In the genomic region with DNA sequence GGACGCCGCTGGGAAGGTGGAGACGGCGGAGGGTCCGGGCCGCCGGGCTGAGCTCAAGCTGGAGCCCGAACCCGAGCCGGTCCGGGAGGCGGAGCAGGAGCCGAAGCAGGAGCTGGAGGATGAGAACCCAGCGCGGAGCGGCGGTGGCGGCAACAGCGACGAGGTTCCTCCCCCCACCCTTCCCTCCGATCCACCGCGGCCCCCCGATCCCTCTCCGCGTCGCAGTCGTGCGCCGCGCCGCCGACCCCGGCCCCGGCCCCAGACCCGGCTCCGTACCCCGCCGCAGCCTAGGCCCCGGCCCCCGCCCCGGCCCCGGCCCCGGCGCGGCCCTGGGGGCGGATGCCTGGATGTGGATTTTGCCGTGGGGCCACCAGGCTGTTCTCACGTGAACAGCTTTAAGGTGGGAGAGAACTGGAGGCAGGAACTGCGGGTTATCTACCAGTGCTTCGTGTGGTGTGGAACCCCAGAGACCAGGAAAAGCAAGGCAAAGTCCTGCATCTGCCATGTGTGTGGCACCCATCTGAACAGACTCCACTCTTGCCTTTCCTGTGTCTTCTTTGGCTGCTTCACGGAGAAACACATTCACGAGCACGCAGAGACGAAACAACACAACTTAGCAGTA, we compare ENCODE assay signal across 8 cellular contexts. TPM values are rescaled to one million over a fixed set of nuclear protein-coding genes. Genes with fewer than 3 reads are reported as not detected.
A peak's percentile ranks its signal among the peaks of the same experiment; 100 is the strongest.
DNase-seq lines count a peak whose midpoint lies in the region; ATAC-seq and TF ChIP-seq lines count a peak whose summit lies in the region.

No MANE protein-coding gene starts in this region.

- 4 to 53% (median 20%) methylated on average over 7 to 55 of the region's 55 CpGs for WGBS in spleen, 5 donors

- no peaks in the 10 kb centered on the region for H3K36me3 Mint-ChIP-seq in activated naive CD8-positive, alpha-beta T cell treated with anti-CD3 and anti-CD28 coated beads, Interleukin-2, amount 50 U/mL, for 24 hours (ENCODE audit: low read depth)

- no peak for TF ChIP-seq POLR2A in spleen (IDR thresholded peaks at IDR 0.05)

- peak; percentile 4 for ATAC-seq in GM19324 (IDR thresholded peaks at IDR 0.05; ENCODE audit: low FRiP score, unreplicated experiment)
- peak; percentile 4 for ATAC-seq in HG03175 (IDR thresholded peaks at IDR 0.05; ENCODE audit: unreplicated experiment)
- ATAC-seq in activated naive CD8-positive, alpha-beta T cell treated with anti-CD3 and anti-CD28 coated beads, Interleukin-2, amount 50 U/mL, for 24 hours: peak; percentile 31
- no peak for ATAC-seq in HG03457 (IDR thresholded peaks at IDR 0.05; ENCODE audit: unreplicated experiment)

- intact Hi-C loops in spleen (cut with DNase I; ENCODE audit: low total_unique reads): no loop called here

- no peaks in the 10 kb centered on the region for H3K36me3 ChIP-seq in iPS-15b (ENCODE audit: control insufficient read depth, insufficient read depth, low read length)
- H3K36me3 ChIP-seq in spleen: no peaks in the 10 kb centered on the region

- no peak for TF ChIP-seq CTCF in spleen (IDR thresholded peaks at IDR 0.05 in 8 of 11, conservative IDR thresholded peaks at IDR 0.05 in 3 of 11)

- H3K9me3 ChIP-seq in iPS-15b (ENCODE audit: control insufficient read depth, insufficient read depth, low read length) (no peaks in the 10 kb centered on the region), spleen (no peaks in the 10 kb centered on the region)

- no peaks in the 10 kb centered on the region for H3K9me3 Mint-ChIP-seq in activated naive CD8-positive, alpha-beta T cell treated with anti-CD3 and anti-CD28 coated beads, Interleukin-2, amount 50 U/mL, for 24 hours

- no peak for DNase-seq in activated naive CD8-positive, alpha-beta T cell treated with anti-CD3 and anti-CD28 coated beads, Interleukin-2, amount 50 U/mL, for 24 hours
- DNase-seq in spleen (no peak), NCI-H187 (lab: John Stamatoyannopoulos, UW) (no peak), islet precursor cell (no peak)

- peaks cover 29% of the 10 kb centered on the region for H3K4me1 Mint-ChIP-seq in activated naive CD8-positive, alpha-beta T cell treated with anti-CD3 and anti-CD28 coated beads, Interleukin-2, amount 50 U/mL, for 24 hours

- H3K4me1 ChIP-seq in iPS-15b (ENCODE audit: control insufficient read depth, insufficient read depth, low read length) (no peaks in the 10 kb centered on the region), spleen (peaks cover 0 to 46% (median 24%) of the 10 kb centered on the region in 6 donors)

- peak overlapping the region; percentile 74 for H3K4me3 Mint-ChIP-seq in activated naive CD8-positive, alpha-beta T cell treated with anti-CD3 and anti-CD28 coated beads, Interleukin-2, amount 50 U/mL, for 24 hours

- H3K4me3 ChIP-seq in iPS-15b (ENCODE audit: low read depth, low read length) (peak overlapping the region; percentile 59), spleen (peak overlapping the region; percentile 41 to 77 (median 48))

- peak overlapping the region; percentile 37 to 88 (median 80) for H3K27ac ChIP-seq in spleen

- H3K27me3 ChIP-seq in iPS-15b (ENCODE audit: control insufficient read depth, insufficient read depth, low read length) (peaks cover 21% of the 10 kb centered on the region), spleen (replicated peaks in 1 of 7) (no peaks in the 10 kb centered on the region)

- H3K9ac ChIP-seq in iPS-15b (ENCODE audit: low read depth, low read length): no peak overlapping the region

- no peak overlapping the region for H3K27ac Mint-ChIP-seq in activated naive CD8-positive, alpha-beta T cell treated with anti-CD3 and anti-CD28 coated beads, Interleukin-2, amount 50 U/mL, for 24 hours

- H3K27me3 Mint-ChIP-seq in activated naive CD8-positive, alpha-beta T cell treated with anti-CD3 and anti-CD28 coated beads, Interleukin-2, amount 50 U/mL, for 24 hours: no peaks in the 10 kb centered on the region

RNA-seq across cellular contexts. Expression of gene USP27X, which starts 0.5 kb away (rescaled TPM):
- 1 to 10 TPM; 1.5 to 3.7 (median 2.8) TPM for total RNA-seq in spleen
- 1 to 10 TPM; 1.3 to 1.7 (median 1.7) TPM for polyA plus RNA-seq in spleen

RNA-seq across cellular contexts. Expression of gene CLCN5, which starts 42.6 kb away (rescaled TPM):
- 1 to 10 TPM; 5.6 to 8.9 (median 7.5) TPM for total RNA-seq in spleen
- 1 to 10 TPM in 2 of 3 donors, under 1 TPM in 1; 0.71 to 1.5 (median 1.5) TPM for polyA plus RNA-seq in spleen

RNA-seq across cellular contexts. Expression of gene PAGE4, which starts 50.7 kb away (rescaled TPM):
- total RNA-seq in spleen: not detected
- polyA plus RNA-seq in spleen: not detected
